ENCODE assay signal across 20 cellular contexts in genomic region chr3:195212033-195212748, GRCh38. TPM values are rescaled to one million over a fixed set of nuclear protein-coding genes. Genes with fewer than 3 reads are reported as not detected.
DNase-seq lines count a peak whose midpoint lies in the region; ATAC-seq, FAIRE-seq and TF ChIP-seq lines count a peak whose summit lies in the region.
"Had no signal": no experiment of that assay in that cellular context is flagged by ENCODE, and none has a peak within 500 bp of the region (broad histone marks: within the 10 kb centered on the region; RNA-seq: fewer than 3 reads in every experiment).

No MANE protein-coding gene starts in this region.

- H3K4me3 ChIP-seq in astrocyte (ENCODE audit: insufficient read depth, low read depth, low read length) (no peak overlapping the region), gastroesophageal sphincter (no peak overlapping the region), vagina (no peak overlapping the region), PC-3 (ENCODE audit: low read length) (no peak overlapping the region), HepG2 (replicated peaks in 1 of 3; ENCODE audit: insufficient read depth in 1 of 3, low read depth in 2 of 3, low read length in 3 of 3) (no peak overlapping the region)
- H3K4me3 ChIP-seq: PC-9 had no signal

- H3K36me3 Mint-ChIP-seq in astrocyte (ENCODE audit: low read depth, unreplicated experiment) (peaks cover 9% of the 10 kb centered on the region), osteocyte (ENCODE audit: unreplicated experiment) (no peaks in the 10 kb centered on the region)

- FAIRE-seq in astrocyte (lab: Jason Lieb, UNC) (no peak), HepG2 (lab: Jason Lieb, UNC) (no peak)
- FAIRE-seq: D721Med, GM12892, GM18507, H54 had no signal

- intact Hi-C loops in vagina (cut with DNase I), result no loop called here
- intact Hi-C loops in PC-3 (cut with micrococcal nuclease), result no loop called here
- intact Hi-C loops in HepG2 (cut with micrococcal nuclease; ENCODE audit: unreplicated experiment), result no loop called here

- TF ChIP-seq EP300 in gastroesophageal sphincter (IDR thresholded peaks at IDR 0.05) (no peak), HepG2 (IDR thresholded peaks at IDR 0.05; ENCODE audit: low read depth in 2 of 2, low read length in 2 of 2) (no peak), HepG2 (CRISPR knock-in tag; IDR thresholded peaks at IDR 0.05; ENCODE audit: borderline replicate concordance) (no peak)

- H2AFZ ChIP-seq in astrocyte (ENCODE audit: low read depth, low read length) (no peak overlapping the region), PC-3 (ENCODE audit: low read length) (no peak overlapping the region), HepG2 (ENCODE audit: low read length) (no peak overlapping the region)
- H2AFZ ChIP-seq: PC-9 had no signal

- BruUV-seq in PC-3 (replicated peaks; lab: Mats Ljungman, UMichigan), result no TSS peak
- no TSS peak for BruUV-seq in HepG2 (replicated peaks; lab: Mats Ljungman, UMichigan)

- H3K27me3 Mint-ChIP-seq in astrocyte (ENCODE audit: low read depth, unreplicated experiment) (no peaks in the 10 kb centered on the region), osteocyte (ENCODE audit: unreplicated experiment) (no peaks in the 10 kb centered on the region)
- H3K27me3 Mint-ChIP-seq: CD8-positive, alpha-beta memory T cell had no signal

- in situ Hi-C loops in HepG2 (cut with HindIII; ENCODE audit: extremely low pct_ligation_motif_present, low pct_unique_long_range_greater_than_20kb), result no loop called here

- H3K27ac ChIP-seq in astrocyte (ENCODE audit: low read depth, low read length) (no peak overlapping the region), gastroesophageal sphincter (peak overlapping the region in 3 of 4 donors; percentile 88 to 96 (median 91)), vagina (peak overlapping the region; percentile 86), PC-3 (ENCODE audit: low read length) (no peak overlapping the region), HepG2 (ENCODE audit: extremely low read length, insufficient read depth, low read length) (no peak overlapping the region)
- H3K27ac ChIP-seq: PC-9, RWPE1 had no signal

- H3K79me2 ChIP-seq in astrocyte (ENCODE audit: insufficient read depth, low read length), result peaks cover 24% of the 10 kb centered on the region
- H3K79me2 ChIP-seq in PC-3 (ENCODE audit: low read length), result peaks cover 8% of the 10 kb centered on the region; the same call in 1 of the 2 replicates
- peaks cover 7% of the 10 kb centered on the region for H3K79me2 ChIP-seq in HepG2 (ENCODE audit: insufficient read depth, low read length)

- H3K4me3 Mint-ChIP-seq in astrocyte (ENCODE audit: unreplicated experiment) (no peak overlapping the region), osteocyte (ENCODE audit: unreplicated experiment) (no peak overlapping the region)
- H3K4me3 Mint-ChIP-seq: CD8-positive, alpha-beta memory T cell had no signal

- CTCF ChIA-PET in PC-3 (lab: Charles Lee) (no interaction called here), HepG2 (lab: Yijun Ruan, JAX; ENCODE audit: low intra/inter-chr PET ratio, low total read pairs) (no interaction called here)

- no peak overlapping the region for H3K9ac ChIP-seq in astrocyte (ENCODE audit: low read length)
- no peak overlapping the region for H3K9ac ChIP-seq in PC-3 (ENCODE audit: low read length)
- H3K9ac ChIP-seq in HepG2 (ENCODE audit: insufficient read depth, low read depth, low read length), result no peak overlapping the region

- no peak for TF ChIP-seq CTCF in astrocyte (IDR thresholded peaks at IDR 0.05; ENCODE audit: insufficient read depth, low read depth, low read length)
- no peak for TF ChIP-seq CTCF in gastroesophageal sphincter (IDR thresholded peaks at IDR 0.05)
- no peak for TF ChIP-seq CTCF in osteocyte (IDR thresholded peaks at IDR 0.05)
- no peak for TF ChIP-seq CTCF in vagina (IDR thresholded peaks at IDR 0.05)
- TF ChIP-seq CTCF in PC-3 (conservative IDR thresholded peaks at IDR 0.05; ENCODE audit: low read depth, low read length), result no peak
- TF ChIP-seq CTCF in HepG2 (CRISPR knock-in tag; IDR thresholded peaks at IDR 0.05), result no peak

- H3K4me2 ChIP-seq in astrocyte (ENCODE audit: low read length) (no peak overlapping the region), PC-3 (ENCODE audit: low read length) (no peak overlapping the region), HepG2 (ENCODE audit: low read depth, low read length) (no peak overlapping the region)
- H3K4me2 ChIP-seq: PC-9 had no signal

- 90 to 93% methylated on average over 10 to 19 of the region's 22 CpGs for WGBS in gastroesophageal sphincter (ENCODE audit: low coverage in 1 of 2), 2 donors
- 91% methylated on average over 13 of the region's 22 CpGs for WGBS in HepG2 (ENCODE audit: low lambda C conversion rate)

- H3K27me3 ChIP-seq in astrocyte (ENCODE audit: insufficient read depth, low read length) (no peaks in the 10 kb centered on the region), gastroesophageal sphincter (no peaks in the 10 kb centered on the region), vagina (no peaks in the 10 kb centered on the region), PC-3 (ENCODE audit: low read length) (no peaks in the 10 kb centered on the region), HepG2 (ENCODE audit: control insufficient read depth in 1 of 2, insufficient read depth in 2 of 2, low read length in 2 of 2) (no peaks in the 10 kb centered on the region)

- H4K20me1 ChIP-seq in astrocyte (ENCODE audit: insufficient read depth, low read length) (no peaks in the 10 kb centered on the region), PC-3 (ENCODE audit: low read length) (no peaks in the 10 kb centered on the region), HepG2 (ENCODE audit: insufficient read depth, low read length) (no peaks in the 10 kb centered on the region)

- H3K9me2 ChIP-seq in PC-3 (replicated peaks; ENCODE audit: low read length), result no peaks in the 10 kb centered on the region

- H3K9me3 Mint-ChIP-seq in astrocyte (ENCODE audit: unreplicated experiment) (peaks cover 6% of the 10 kb centered on the region), osteocyte (ENCODE audit: unreplicated experiment) (no peaks in the 10 kb centered on the region)
- H3K9me3 Mint-ChIP-seq: CD8-positive, alpha-beta memory T cell had no signal

- ATAC-seq in gastroesophageal sphincter (no peak), PC-3 (no peak), HepG2 (no peak), GM21723 (IDR thresholded peaks at IDR 0.05; ENCODE audit: unreplicated experiment) (no peak)

- TF ChIP-seq RAD21 in HepG2 (CRISPR knock-in tag; IDR thresholded peaks at IDR 0.05), result no peak

- no peaks in the 10 kb centered on the region for H3K36me3 ChIP-seq in astrocyte (ENCODE audit: insufficient read depth, low read length)
- no peaks in the 10 kb centered on the region for H3K36me3 ChIP-seq in gastroesophageal sphincter
- no peaks in the 10 kb centered on the region for H3K36me3 ChIP-seq in vagina
- no peaks in the 10 kb centered on the region for H3K36me3 ChIP-seq in PC-3 (ENCODE audit: low read depth, low read length)
- H3K36me3 ChIP-seq in HepG2 (replicated peaks in 1 of 2; ENCODE audit: control insufficient read depth in 1 of 2, insufficient read depth in 2 of 2, low read length in 2 of 2), result no peaks in the 10 kb centered on the region

- H3K4me1 ChIP-seq in astrocyte (ENCODE audit: insufficient read depth, low read length) (peaks cover 36% of the 10 kb centered on the region), gastroesophageal sphincter (peaks cover 6 to 45% (median 25%) of the 10 kb centered on the region in 3 donors), vagina (peaks cover 42% of the 10 kb centered on the region), PC-3 (ENCODE audit: insufficient read depth, low read length) (no peaks in the 10 kb centered on the region), HepG2 (ENCODE audit: insufficient read depth, low read length) (peaks cover 56% of the 10 kb centered on the region)

- H3K4me1 Mint-ChIP-seq in astrocyte (ENCODE audit: low read depth, unreplicated experiment) (peaks cover 23% of the 10 kb centered on the region), osteocyte (ENCODE audit: unreplicated experiment) (peaks cover 49% of the 10 kb centered on the region)

- H3K9me3 ChIP-seq in astrocyte (ENCODE audit: insufficient read depth, low read depth, low read length) (no peaks in the 10 kb centered on the region), gastroesophageal sphincter (no peaks in the 10 kb centered on the region), vagina (no peaks in the 10 kb centered on the region), PC-3 (ENCODE audit: low read length) (no peaks in the 10 kb centered on the region), HepG2 (ENCODE audit: low read length) (no peaks in the 10 kb centered on the region)

- TF ChIP-seq POLR2A in gastroesophageal sphincter (IDR thresholded peaks at IDR 0.05) (no peak), vagina (IDR thresholded peaks at IDR 0.05) (no peak), HepG2 (IDR thresholded peaks at IDR 0.05; ENCODE audit: insufficient read depth in 1 of 2, low read depth in 2 of 2, low read length in 2 of 2) (no peak)

- H3F3A ChIP-seq in PC-3 (ENCODE audit: low read length, unreplicated experiment), result no peaks in the 10 kb centered on the region

- POLR2A ChIA-PET in PC-3 (lab: Charles Lee; ENCODE audit: unreplicated experiment) (interaction anchor here (0.5 kb wide), 1 partner anchor 91 kb away, joined by 4 read pairs; no protein-coding TSS in a partner anchor), HepG2 (lab: Yijun Ruan, JAX) (no interaction called here)

- H3K27ac Mint-ChIP-seq in astrocyte (ENCODE audit: unreplicated experiment) (peak overlapping the region; percentile 41), osteocyte (ENCODE audit: unreplicated experiment) (no peak overlapping the region)

- DNase-seq in astrocyte (ENCODE audit: low read depth), result no peak
- peak; percentile 69 for DNase-seq in osteocyte (ENCODE audit: extremely low spot score, unreplicated experiment)
- DNase-seq in vagina (ENCODE audit: extremely low spot score in 2 of 2), result peak; percentile 74 to 77
- DNase-seq in PC-3, result no peak
- no peak for DNase-seq in HepG2 (ENCODE audit: low spot score)
- DNase-seq: C1 segment of cervical spinal cord; CD8-positive, alpha-beta memory T cell; NCI-H1417; NCI-H187; NCI-H345; NCI-H526; PC-9; SIG-M5 had no signal

RNA-seq across cellular contexts. Expression of gene XXYLT1, which starts 58.8 kb away (rescaled TPM):
- 26.2 and 28.5 TPM in 2 replicates for total RNA-seq in astrocyte
- 10 to 100 TPM; 10.1 to 14.0 (median 12.5) TPM for total RNA-seq in gastroesophageal sphincter
- 35.1 and 35.8 TPM in 2 replicates for total RNA-seq in osteocyte
- 14.5 TPM for total RNA-seq in vagina
- 25.5 and 27.8 TPM in 2 replicates for total RNA-seq in PC-3 (2014; rRNA removed)
- 10.8 and 19.0 TPM in 2 replicates for total RNA-seq in HepG2 (2016; rRNA removed; fragmentation: Illumina TruSeq; extraction: Trizol)
- 4.3 and 4.5 TPM in 2 replicates for total RNA-seq in HepG2 (2016; cell fraction: cytosol; rRNA removed; fragmentation: Illumina TruSeq; extraction: Trizol; ENCODE audit: low read depth)
- 10.4 and 20.3 TPM in 2 replicates for total RNA-seq in HepG2 (2016; cell fraction: insoluble cytoplasmic fraction; rRNA removed; fragmentation: Illumina TruSeq; extraction: Trizol)
- 12.8 and 12.9 TPM in 2 replicates for total RNA-seq in HepG2 (2016; cell fraction: membrane; rRNA removed; fragmentation: Illumina TruSeq; extraction: Trizol)
- total RNA-seq in HepG2 (2016; cell fraction: nucleus; rRNA removed; fragmentation: Illumina TruSeq; extraction: Trizol), result 16.1 and 20.9 TPM in 2 replicates
- polyA plus RNA-seq in HepG2 (2011; rRNA removed), result 17.3 and 17.7 TPM in 2 replicates
- polyA plus RNA-seq in HepG2 (2011; cell fraction: cytosol; rRNA removed), result 15.9 and 19.5 TPM in 2 replicates
- 18.3 and 18.9 TPM in 2 replicates for polyA plus RNA-seq in HepG2 (2011; cell fraction: nucleus; rRNA removed)
- polyA plus RNA-seq in HepG2 (2012), result 10.5 and 13.0 TPM in 2 replicates
- 4.4 and 5.4 TPM in 2 replicates for polyA plus RNA-seq in HepG2 (2016; cell fraction: cytosol; fragmentation: Illumina TruSeq; extraction: Trizol; ENCODE audit: low read depth)
- polyA plus RNA-seq in HepG2 (2016; cell fraction: insoluble cytoplasmic fraction; fragmentation: Illumina TruSeq; extraction: Trizol; ENCODE audit: low read depth), result 14.3 TPM in 2 replicates
- polyA plus RNA-seq in HepG2 (2016; cell fraction: membrane; fragmentation: Illumina TruSeq; extraction: Trizol; ENCODE audit: low read depth), result 11.9 and 12.4 TPM in 2 replicates
- polyA plus RNA-seq in HepG2 (2016; cell fraction: nucleus; fragmentation: Illumina TruSeq; extraction: Trizol; ENCODE audit: insufficient read depth, low read depth), result 33.9 and 35.1 TPM in 2 replicates
- polyA minus RNA-seq in HepG2 (2011; rRNA and poly(A)+ RNA removed; ENCODE audit: low replicate concordance), result 33.1 and 37.8 TPM in 2 replicates
- 15.1 and 17.0 TPM in 2 replicates for polyA minus RNA-seq in HepG2 (2011; cell fraction: cytosol; rRNA and poly(A)+ RNA removed)
- 11.8 and 13.2 TPM in 2 replicates for polyA minus RNA-seq in HepG2 (2011; cell fraction: nucleus; rRNA and poly(A)+ RNA removed)

Comparison
In these comparisons a context has a peak if more than half of its experiments do, and no peak if none do; other contexts are left out.
1. DNase-seq: peak in osteocyte (single experiment) and vagina (2 of 2); none in astrocyte (single experiment), PC-3 (single experiment) and HepG2 (single experiment).
2. H3K27ac ChIP-seq: peak in gastroesophageal sphincter (3 of 4) and vagina (single experiment); none in astrocyte (single experiment), PC-3 (single experiment) and HepG2 (single experiment).